2 cellular contexts compared by ENCODE assay signal in the genomic region with DNA sequence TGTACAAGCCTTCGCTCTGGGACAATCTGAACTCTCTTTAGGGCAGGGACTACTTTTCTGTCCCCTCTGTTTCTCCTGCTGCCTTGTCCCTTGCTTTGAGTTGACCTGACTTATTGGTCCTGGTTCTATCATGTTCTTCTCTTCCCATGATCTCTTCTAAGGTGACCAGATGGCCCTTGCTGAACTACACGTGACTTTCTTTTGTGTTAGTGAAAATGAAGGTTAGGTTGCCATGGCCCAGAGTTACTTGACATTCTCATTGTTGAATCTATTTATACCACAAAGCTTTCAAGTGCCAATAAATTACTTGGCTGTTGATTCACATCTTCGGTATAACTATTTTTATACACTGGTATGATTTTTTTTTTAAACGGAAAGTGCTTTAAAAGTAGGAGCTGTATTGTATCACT.
TF ChIP-seq lines count a peak whose summit lies in the region.

No MANE protein-coding gene starts in this region.

TF ChIP-seq in IMR-90, 13 proteins besides CTCF, POLR2A, EP300 and RAD21:
- TF ChIP-seq MAZ (IDR thresholded peaks at IDR 0.05; ENCODE audit: borderline replicate concordance, low read depth, low read length) (no peak), CEBPB (IDR thresholded peaks at IDR 0.05; ENCODE audit: low read depth, low read length) (no peak), MXI1 (IDR thresholded peaks at IDR 0.05; ENCODE audit: borderline replicate concordance, low read depth, low read length) (no peak), SMC3 (IDR thresholded peaks at IDR 0.05; ENCODE audit: low read depth, low read length) (no peak), NFE2L2 (IDR thresholded peaks at IDR 0.05; ENCODE audit: low read depth, low read length) (no peak)

TF ChIP-seq in K562, 482 proteins besides CTCF, POLR2A, EP300 and RAD21:
- TF ChIP-seq ZBTB49 (CRISPR knock-in tag; IDR thresholded peaks at IDR 0.05; ENCODE audit: borderline replicate concordance) = no peak
- TF ChIP-seq, protein P1, sequence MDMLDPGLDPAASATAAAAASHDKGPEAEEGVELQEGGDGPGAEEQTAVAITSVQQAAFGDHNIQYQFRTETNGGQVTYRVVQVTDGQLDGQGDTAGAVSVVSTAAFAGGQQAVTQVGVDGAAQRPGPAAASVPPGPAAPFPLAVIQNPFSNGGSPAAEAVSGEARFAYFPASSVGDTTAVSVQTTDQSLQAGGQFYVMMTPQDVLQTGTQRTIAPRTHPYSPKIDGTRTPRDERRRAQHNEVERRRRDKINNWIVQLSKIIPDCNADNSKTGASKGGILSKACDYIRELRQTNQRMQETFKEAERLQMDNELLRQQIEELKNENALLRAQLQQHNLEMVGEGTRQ (CRISPR knock-in tag; IDR thresholded peaks at IDR 0.05) = 0 out of 2 replicates have a peak, but pooled peaks have one; percentile 4
TF ChIP-seq in K562: peak in this region for 1.
